Comparison of ENCODE assay signal across 8 cellular contexts in genomic region chr14:61320806-61321384, GRCh38. TPM values are rescaled to one million over a fixed set of nuclear protein-coding genes. Genes with fewer than 3 reads are reported as not detected.
DNase-seq lines count a peak whose midpoint lies in the region; ATAC-seq, FAIRE-seq and TF ChIP-seq lines count a peak whose summit lies in the region.

No MANE protein-coding gene starts in this region.

- intact Hi-C loops in left colon (cut with DNase I, micrococcal nuclease), result no loop called here
- intact Hi-C loops in thyroid gland (cut with DNase I), result no loop called here

- H3K27me3 ChIP-seq in thyroid gland, result no peaks in the 10 kb centered on the region

- H3K36me3 Mint-ChIP-seq in T-helper 1 cell treated with Interleukin-12 subunit alpha and Interleukin-12 subunit beta and Interleukin-4 antibody, amounts not matched to agents 30 μg/mL and 1 μg/mL, for 36 hours (ENCODE audit: low read depth), result peaks cover 31% of the 10 kb centered on the region

- H3K4me1 ChIP-seq in thyroid gland, result peaks cover 11 to 33% of the 10 kb centered on the region in 2 donors

- no peaks in the 10 kb centered on the region for H3K27me3 Mint-ChIP-seq in T-helper 1 cell treated with Interleukin-12 subunit alpha and Interleukin-12 subunit beta and Interleukin-4 antibody, amounts not matched to agents 30 μg/mL and 1 μg/mL, for 36 hours (ENCODE audit: low read depth)

- H3K9me3 Mint-ChIP-seq in T-helper 1 cell treated with Interleukin-12 subunit alpha and Interleukin-12 subunit beta and Interleukin-4 antibody, amounts not matched to agents 30 μg/mL and 1 μg/mL, for 36 hours, result no peaks in the 10 kb centered on the region

- TF ChIP-seq CTCF in astrocyte of the cerebellum (IDR thresholded peaks at IDR 0.05; ENCODE audit: low read depth, low read length, missing control alignments) (no peak), thyroid gland (IDR thresholded peaks at IDR 0.05) (no peak), GM13976 (IDR thresholded peaks at IDR 0.05; ENCODE audit: borderline replicate concordance, control extremely low read depth, extremely low read depth, insufficient read depth, missing control alignments) (no peak)

- in situ Hi-C loops in astrocyte of the cerebellum (cut with HindIII; ENCODE audit: low sequenced_read_pairs), result no loop called here
- in situ Hi-C loops in GM13976 (cut with MboI; ENCODE audit: low sequenced_read_pairs, unreplicated experiment), result loop anchor here (10.0 kb wide), 1 partner anchor 114 kb away; no protein-coding TSS in a partner anchor

- peak overlapping the region; percentile 84 to 87 (median 84) for H3K27ac ChIP-seq in thyroid gland

- H3K4me3 Mint-ChIP-seq in T-helper 1 cell treated with Interleukin-12 subunit alpha and Interleukin-12 subunit beta and Interleukin-4 antibody, amounts not matched to agents 30 μg/mL and 1 μg/mL, for 36 hours, result peak overlapping the region; percentile 66

- peak overlapping the region; percentile 18 for H3K27ac Mint-ChIP-seq in T-helper 1 cell treated with Interleukin-12 subunit alpha and Interleukin-12 subunit beta and Interleukin-4 antibody, amounts not matched to agents 30 μg/mL and 1 μg/mL, for 36 hours

- ATAC-seq in left colon (peak; percentile 55), GM21619 (IDR thresholded peaks at IDR 0.05; ENCODE audit: unreplicated experiment) (no peak)

- no peaks in the 10 kb centered on the region for H3K9me3 ChIP-seq in thyroid gland

- 35 to 36% methylated on average over 9 to 18 of the region's 29 CpGs for WGBS in thyroid gland, 2 donors

- TF ChIP-seq POLR2A in thyroid gland (IDR thresholded peaks at IDR 0.05) (no peak), GM12892 (IDR thresholded peaks at IDR 0.05; ENCODE audit: low read depth, low read length) (no peak)

- DNase-seq in T-helper 1 cell (no peak), astrocyte of the cerebellum (ENCODE audit: low read depth) (no peak), left colon (peak in 1 of 2 donors; percentile 23), thyroid gland (peak; percentile 21 to 22), GM12892 (ENCODE audit: insufficient read length) (no peak), GM13976 (ENCODE audit: low spot score) (no peak)

- FAIRE-seq in GM12892 (lab: Jason Lieb, UNC), result no peak

- peaks cover 20% of the 10 kb centered on the region for H3K4me1 Mint-ChIP-seq in T-helper 1 cell treated with Interleukin-12 subunit alpha and Interleukin-12 subunit beta and Interleukin-4 antibody, amounts not matched to agents 30 μg/mL and 1 μg/mL, for 36 hours (ENCODE audit: low read depth)

- H3K4me3 ChIP-seq in astrocyte of the cerebellum (ENCODE audit: low read depth, low read length), result peak overlapping the region; percentile 49
- peak overlapping the region; percentile 65 to 73 (median 70) for H3K4me3 ChIP-seq in thyroid gland (replicated peaks in 1 of 3)

- H3K36me3 ChIP-seq in thyroid gland, result no peaks in the 10 kb centered on the region

RNA-seq across cellular contexts. Expression of gene PRKCH, which starts 0.5 kb away (rescaled TPM):
- total RNA-seq in left colon, result 10 to 100 TPM; 11.7 to 11.9 TPM
- total RNA-seq in thyroid gland, result 10 to 100 TPM; 34.0 to 68.7 (median 49.8) TPM
- polyA plus RNA-seq in GM12892 (2012; ENCODE audit: missing spikeins), result 9.2 TPM

RNA-seq across cellular contexts. Expression of gene TMEM30B, which starts 39.8 kb away (rescaled TPM):
- 10 to 100 TPM; 68.5 to 69.0 TPM for total RNA-seq in left colon
- total RNA-seq in thyroid gland, result 100 to 1,000 TPM in 3 of 4 donors, 10 to 100 TPM in 1; 91.0 to 153 (median 124) TPM
- polyA plus RNA-seq in GM12892 (2012; ENCODE audit: missing spikeins), result not detected

Comparison
In these comparisons a context has a peak if more than half of its experiments do, and no peak if none do; other contexts are left out.
1. DNase-seq: peak in thyroid gland (2 of 2); none in T-helper 1 cell (0 of 5), astrocyte of the cerebellum (single experiment), GM12892 (single experiment) and GM13976 (single experiment).